Comparison of ENCODE assay signal across 14 cellular contexts in the genomic region with DNA sequence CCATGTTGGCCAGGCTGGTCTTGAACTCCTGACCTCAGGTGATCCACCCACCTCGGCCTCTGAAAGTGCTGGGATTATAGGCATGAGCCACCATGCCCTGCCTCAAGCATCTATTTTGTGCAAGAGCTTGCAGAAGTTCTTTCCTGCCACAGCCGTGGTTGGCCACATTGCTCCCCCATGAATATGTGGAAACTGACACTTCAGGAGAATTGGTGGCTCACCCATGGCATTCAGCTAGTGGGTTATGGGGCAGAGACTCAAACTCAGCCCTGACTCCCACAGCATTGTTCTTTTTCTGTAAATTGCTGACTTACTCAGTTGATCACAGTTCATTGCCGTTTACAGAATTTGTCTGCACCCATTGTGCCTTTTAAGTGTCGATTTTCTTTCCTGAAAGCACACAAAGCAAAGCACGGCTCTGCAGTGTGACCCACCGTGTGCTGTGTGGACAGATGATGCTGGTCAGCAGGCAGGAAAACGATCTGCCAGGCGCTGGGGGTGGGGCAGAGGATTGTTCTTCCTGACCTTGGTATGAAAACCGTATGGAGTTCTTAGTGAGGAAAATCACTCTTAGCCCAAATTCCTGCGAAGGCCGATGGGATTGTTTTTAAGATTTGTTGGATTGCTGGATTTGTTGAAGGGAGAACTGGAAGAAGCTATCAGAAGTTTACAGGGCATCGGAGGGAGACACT.
A peak's percentile ranks its signal among the peaks of the same experiment; 100 is the strongest.
DNase-seq lines count a peak whose midpoint lies in the region; ATAC-seq and TF ChIP-seq lines count a peak whose summit lies in the region.
"Had no signal": no experiment of that assay in that cellular context is flagged by ENCODE, and none has a peak within 500 bp of the region (broad histone marks: within the 10 kb centered on the region; RNA-seq: fewer than 3 reads in every experiment).

No MANE protein-coding gene starts in this region.

- H3K4me1 Mint-ChIP-seq in activated naive CD8-positive, alpha-beta T cell treated with anti-CD3 and anti-CD28 coated beads, Interleukin-2, amount 50 U/mL, for 24 hours: peaks cover 74% of the 10 kb centered on the region
- peaks cover 36 to 63% (median 49%) of the 10 kb centered on the region in 4 donors for H3K4me1 Mint-ChIP-seq in CD4-positive, alpha-beta memory T cell

- intact Hi-C loops in colonic mucosa (cut with DNase I): no loop called here
- intact Hi-C loops in CD4-positive, alpha-beta memory T cell (cut with micrococcal nuclease): no loop called here

- peak overlapping the region; percentile 0 for H3K18ac ChIP-seq in mesendoderm (ENCODE audit: low read length)

- no peaks in the 10 kb centered on the region for H3K27me3 Mint-ChIP-seq in activated naive CD8-positive, alpha-beta T cell treated with anti-CD3 and anti-CD28 coated beads, Interleukin-2, amount 50 U/mL, for 24 hours
- H3K27me3 Mint-ChIP-seq in CD4-positive, alpha-beta memory T cell: no peaks in the 10 kb centered on the region

- no peak overlapping the region for H3K4me3 Mint-ChIP-seq in activated naive CD8-positive, alpha-beta T cell treated with anti-CD3 and anti-CD28 coated beads, Interleukin-2, amount 50 U/mL, for 24 hours
- H3K4me3 Mint-ChIP-seq in CD4-positive, alpha-beta memory T cell: no peak overlapping the region

- no peak overlapping the region for H2BK15ac ChIP-seq in mesendoderm (replicated peaks; ENCODE audit: low read depth)

- peaks cover 2% of the 10 kb centered on the region for H3K36me3 Mint-ChIP-seq in activated naive CD8-positive, alpha-beta T cell treated with anti-CD3 and anti-CD28 coated beads, Interleukin-2, amount 50 U/mL, for 24 hours (ENCODE audit: low read depth)
- H3K36me3 Mint-ChIP-seq in CD4-positive, alpha-beta memory T cell: no peaks in the 10 kb centered on the region

- no peak overlapping the region for H3K4ac ChIP-seq in mesendoderm (ENCODE audit: low read depth, low read length)

- H3K9ac ChIP-seq in mesendoderm (ENCODE audit: low read length): no peak overlapping the region
- no peak overlapping the region for H3K9ac ChIP-seq in colonic mucosa (ENCODE audit: low read depth in 2 of 2, low read length in 2 of 2)

- peaks cover 18% of the 10 kb centered on the region for H3K4me1 ChIP-seq in mesendoderm (ENCODE audit: control insufficient read depth, low read depth, low read length)
- peaks cover 10% of the 10 kb centered on the region for H3K4me1 ChIP-seq in colonic mucosa
- H3K4me1 ChIP-seq in CD4-positive, alpha-beta memory T cell (ENCODE audit: insufficient read depth, low read length): peaks cover 40% of the 10 kb centered on the region

- no peak overlapping the region for H3K27ac ChIP-seq in mesendoderm (ENCODE audit: low read depth, low read length)
- no peak overlapping the region for H3K27ac ChIP-seq in colonic mucosa
- no peak overlapping the region for H3K27ac ChIP-seq in RWPE1
- H3K27ac ChIP-seq in CD4-positive, alpha-beta memory T cell (ENCODE audit: low read depth, low read length): no peak overlapping the region

- no peak overlapping the region for H4K5ac ChIP-seq in mesendoderm (ENCODE audit: low read length)

- H3K27ac Mint-ChIP-seq in activated naive CD8-positive, alpha-beta T cell treated with anti-CD3 and anti-CD28 coated beads, Interleukin-2, amount 50 U/mL, for 24 hours: peak overlapping the region; percentile 80
- no peak overlapping the region for H3K27ac Mint-ChIP-seq in CD4-positive, alpha-beta memory T cell

- H3K79me2 ChIP-seq in mesendoderm (ENCODE audit: control insufficient read depth, insufficient read depth, low read length): peaks cover 5% of the 10 kb centered on the region

- H3K36me3 ChIP-seq in mesendoderm (ENCODE audit: control insufficient read depth, insufficient read depth, low read length): no peaks in the 10 kb centered on the region
- no peaks in the 10 kb centered on the region for H3K36me3 ChIP-seq in colonic mucosa
- no peaks in the 10 kb centered on the region for H3K36me3 ChIP-seq in CD4-positive, alpha-beta memory T cell (ENCODE audit: insufficient read depth, low read length)

- H3K56ac ChIP-seq in mesendoderm (ENCODE audit: low read length): peak overlapping the region; percentile 65

- no peak overlapping the region for H3K4me2 ChIP-seq in mesendoderm (ENCODE audit: low read length)

- no peak overlapping the region for H3K23ac ChIP-seq in mesendoderm (ENCODE audit: low read length)

- H2BK120ac ChIP-seq in mesendoderm (ENCODE audit: low read depth, low read length): no peak overlapping the region

- peak overlapping the region; percentile 55 for H2BK5ac ChIP-seq in mesendoderm (ENCODE audit: low read length)

- H3K9me3 Mint-ChIP-seq in activated naive CD8-positive, alpha-beta T cell treated with anti-CD3 and anti-CD28 coated beads, Interleukin-2, amount 50 U/mL, for 24 hours: no peaks in the 10 kb centered on the region
- no peaks in the 10 kb centered on the region for H3K9me3 Mint-ChIP-seq in CD4-positive, alpha-beta memory T cell

- DNase-seq in AG04449 (ENCODE audit: low read depth, low spot score): peak; percentile 31
- peak; percentile 37 for DNase-seq in EH (ENCODE audit: low read depth)
- no peak for DNase-seq in activated naive CD8-positive, alpha-beta T cell treated with anti-CD3 and anti-CD28 coated beads, Interleukin-2, amount 50 U/mL, for 24 hours
- peak; percentile 41 for DNase-seq in mesendoderm
- DNase-seq in colonic mucosa: no peak
- no peak for DNase-seq in RWPE1 (ENCODE audit: low spot score)
- no peak for DNase-seq in CD4-positive, alpha-beta memory T cell
- DNase-seq: GOT3; KG1; NCI-H1694 treated with DMSO at 0.1 percent for 48 hours; NCI-H526; RPMI8226; stimulated activated naive CD8-positive, alpha-beta T cell treated with anti-CD3 and anti-CD28 coated beads, Interleukin-15, Interleukin-2, amounts not matched to agents 100 U/mL and 50 U/mL, for 24 hours had no signal

- H3K27me3 ChIP-seq in mesendoderm (ENCODE audit: insufficient read depth, low read length, poor library complexity) (no peaks in the 10 kb centered on the region), colonic mucosa (no peaks in the 10 kb centered on the region)
- no peaks in the 10 kb centered on the region for H3K27me3 ChIP-seq in CD4-positive, alpha-beta memory T cell (ENCODE audit: insufficient read depth, low read length)

- no peak overlapping the region for H2AK5ac ChIP-seq in mesendoderm (ENCODE audit: low read length)

- CTCF ChIA-PET in AG04449 (lab: Yijun Ruan, JAX) (interaction anchor here (6.8 to 7.7 kb wide), 2 partner anchors 13 to 161 kb away, joined by 42 to 95 read pairs; no protein-coding TSS in a partner anchor), RWPE1 (lab: Yijun Ruan, JAX) (interaction anchor here (0.7 to 0.8 kb wide), 2 partner anchors 13 to 599 kb away, joined by 5 to 7 read pairs; no protein-coding TSS in a partner anchor)
- CTCF ChIA-PET in CD4-positive, alpha-beta memory T cell (lab: Charles Lee; ENCODE audit: partially characterized antibody): no interaction called here

- no peak for TF ChIP-seq CTCF in AG04449 (IDR thresholded peaks at IDR 0.05; ENCODE audit: insufficient read depth, low read length, missing control alignments)
- TF ChIP-seq CTCF in colonic mucosa (IDR thresholded peaks at IDR 0.05): no peak
- TF ChIP-seq CTCF in RWPE1 (conservative IDR thresholded peaks at IDR 0.05; ENCODE audit: low read depth): no peak

- no CpG with 5 or more reads among the region's 12 CpGs for WGBS in mesendoderm (ENCODE audit: extremely low coverage, insufficient coverage, low lambda C conversion rate)

- no peaks in the 10 kb centered on the region for H3K9me3 ChIP-seq in colonic mucosa
- no peaks in the 10 kb centered on the region for H3K9me3 ChIP-seq in CD4-positive, alpha-beta memory T cell (ENCODE audit: control insufficient read depth in 1 of 2, low read length in 2 of 2)

- POLR2A ChIA-PET in AG04449 (lab: Yijun Ruan, JAX): no interaction called here
- POLR2A ChIA-PET in RWPE1 (lab: Yijun Ruan, JAX; ENCODE audit: low non-redundant PET): no interaction called here
- POLR2A ChIA-PET in CD4-positive, alpha-beta memory T cell (lab: Charles Lee; ENCODE audit: partially characterized antibody): interaction anchor here (1.6 kb wide), 1 partner anchor 40 kb away, joined by 6 read pairs; no protein-coding TSS in a partner anchor

- H3K79me1 ChIP-seq in mesendoderm (ENCODE audit: low read length): peaks cover 16% of the 10 kb centered on the region

- H4K8ac ChIP-seq in mesendoderm (ENCODE audit: low read depth, low read length): no peak overlapping the region

- no peak overlapping the region for H3K4me3 ChIP-seq in AG04449 (ENCODE audit: low read depth, low read length)
- no peak overlapping the region for H3K4me3 ChIP-seq in mesendoderm (ENCODE audit: low read length)
- no peak overlapping the region for H3K4me3 ChIP-seq in colonic mucosa
- no peak overlapping the region for H3K4me3 ChIP-seq in CD4-positive, alpha-beta memory T cell (ENCODE audit: low read length in 2 of 2)

- peak; percentile 41 for ATAC-seq in activated naive CD8-positive, alpha-beta T cell treated with anti-CD3 and anti-CD28 coated beads, Interleukin-2, amount 50 U/mL, for 24 hours
- no peak for ATAC-seq in HG02571 (IDR thresholded peaks at IDR 0.05; ENCODE audit: unreplicated experiment)

Comparison
In these comparisons a context has a peak if more than half of its experiments do, and no peak if none do; other contexts are left out.
1. DNase-seq: peak in AG04449 (single experiment), EH (single experiment) and mesendoderm (single experiment); none in activated naive CD8-positive, alpha-beta T cell treated with anti-CD3 and anti-CD28 coated beads, Interleukin-2, amount 50 U/mL, for 24 hours (single experiment), colonic mucosa (single experiment), RWPE1 (single experiment) and CD4-positive, alpha-beta memory T cell (0 of 5).